11 cellular contexts compared by ENCODE assay signal in the genomic region with DNA sequence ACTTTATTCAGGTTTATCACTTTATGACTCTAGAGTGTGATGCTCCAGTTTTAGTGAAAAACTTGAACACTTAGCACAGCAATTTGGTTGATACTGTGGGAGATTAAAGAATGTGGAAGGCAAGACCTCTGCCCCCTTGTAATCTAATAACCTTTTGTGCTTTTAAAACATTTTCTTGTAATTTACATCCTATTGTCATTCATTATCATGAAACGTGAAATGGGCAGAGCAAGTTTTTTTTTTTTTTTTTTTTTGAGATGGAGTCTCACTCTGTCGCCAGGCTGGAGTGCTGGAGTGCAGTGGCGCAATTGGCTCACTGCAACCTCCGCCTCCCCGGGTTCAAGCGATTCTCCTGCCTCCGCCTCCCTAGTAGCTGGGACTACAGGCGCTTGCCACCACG. TPM values are rescaled to one million over a fixed set of nuclear protein-coding genes. Genes with fewer than 3 reads are reported as not detected.
A peak's percentile ranks its signal among the peaks of the same experiment; 100 is the strongest.
DNase-seq lines count a peak whose midpoint lies in the region; FAIRE-seq and TF ChIP-seq lines count a peak whose summit lies in the region.
"Had no signal": no experiment of that assay in that cellular context is flagged by ENCODE, and none has a peak within 500 bp of the region (broad histone marks: within the 10 kb centered on the region; RNA-seq: fewer than 3 reads in every experiment).

No MANE protein-coding gene starts in this region.

- DNase-seq in T-helper 2 cell treated with Interferon-gamma antibody and Interleukin-4, amounts not matched to agents 5 μg/mL and 100 μg/mL, for 36 hours (ENCODE audit: low spot score): no peak
- DNase-seq in T-helper 2 cell: no peak
- DNase-seq in fibroblast of the aortic adventitia (ENCODE audit: low read depth): no peak
- no peak for DNase-seq in spleen
- no peak for DNase-seq in urothelium cell line (ENCODE audit: low spot score)
- no peak for DNase-seq in glomerular visceral epithelial cell (ENCODE audit: extremely low spot score)
- DNase-seq in NCI-H146 (lab: John Stamatoyannopoulos, UW): no peak

- H3K9me3 Mint-ChIP-seq in T-helper 2 cell treated with Interferon-gamma antibody and Interleukin-4, amounts not matched to agents 5 μg/mL and 100 μg/mL, for 36 hours: no peaks in the 10 kb centered on the region

- FAIRE-seq in urothelium cell line (lab: Jason Lieb, UNC): no peak
- FAIRE-seq: bronchial epithelial cell had no signal

- intact Hi-C loops in spleen (cut with DNase I; ENCODE audit: low total_unique reads): no loop called here

- H3K27ac Mint-ChIP-seq in T-helper 2 cell treated with Interferon-gamma antibody and Interleukin-4, amounts not matched to agents 5 μg/mL and 100 μg/mL, for 36 hours: peak overlapping the region; percentile 99

- H3K4me3 Mint-ChIP-seq in T-helper 2 cell treated with Interferon-gamma antibody and Interleukin-4, amounts not matched to agents 5 μg/mL and 100 μg/mL, for 36 hours: peak overlapping the region; percentile 96

- peaks cover 0 to 45% (median 4%) of the 10 kb centered on the region in 6 donors for H3K36me3 ChIP-seq in spleen

- H3K4me1 ChIP-seq in spleen: peaks cover 9 to 80% (median 59%) of the 10 kb centered on the region in 6 donors

- H3K27ac ChIP-seq in spleen: peak overlapping the region in 4 of 8 donors; percentile 96 to 100 (median 99)

- H3K27me3 ChIP-seq in spleen (replicated peaks in 1 of 7): no peaks in the 10 kb centered on the region

- peaks cover 27% of the 10 kb centered on the region for H3K36me3 Mint-ChIP-seq in T-helper 2 cell treated with Interferon-gamma antibody and Interleukin-4, amounts not matched to agents 5 μg/mL and 100 μg/mL, for 36 hours (ENCODE audit: low read depth)

- TF ChIP-seq POLR2A in spleen (IDR thresholded peaks at IDR 0.05): no peak

- H3K9me3 ChIP-seq in spleen: no peaks in the 10 kb centered on the region

- no peak for TF ChIP-seq CTCF in WI38 (IDR thresholded peaks at IDR 0.05; ENCODE audit: low read depth, low read length)
- TF ChIP-seq CTCF in fibroblast of the aortic adventitia (IDR thresholded peaks at IDR 0.05; ENCODE audit: insufficient read depth, low read length): no peak
- TF ChIP-seq CTCF in spleen (IDR thresholded peaks at IDR 0.05 in 8 of 11, conservative IDR thresholded peaks at IDR 0.05 in 3 of 11): no peak

- no peaks in the 10 kb centered on the region for H3K27me3 Mint-ChIP-seq in T-helper 2 cell treated with Interferon-gamma antibody and Interleukin-4, amounts not matched to agents 5 μg/mL and 100 μg/mL, for 36 hours (ENCODE audit: low read depth)

- H3K4me1 Mint-ChIP-seq in T-helper 2 cell treated with Interferon-gamma antibody and Interleukin-4, amounts not matched to agents 5 μg/mL and 100 μg/mL, for 36 hours (ENCODE audit: low read depth): peaks cover 33% of the 10 kb centered on the region

- WGBS in spleen, 5 donors: 78 to 88% (median 82%) methylated on average over 9 of the region's 9 CpGs

- peak overlapping the region; percentile 99 for H3K4me3 ChIP-seq in WI38 (ENCODE audit: low read depth, low read length)
- H3K4me3 ChIP-seq in fibroblast of the aortic adventitia (ENCODE audit: low read depth, low read length): peak overlapping the region; percentile 99
- H3K4me3 ChIP-seq in spleen: peak overlapping the region in 6 of 8 donors; percentile 81 to 97 (median 90)

RNA-seq across cellular contexts. Expression of a gene that starts 1.8 kb away (rescaled TPM):
- total RNA-seq in fibroblast of the aortic adventitia (ENCODE audit: low replicate concordance) (70.9 and 77.3 TPM in 2 replicates), spleen (100 to 1,000 TPM in 2 of 7 donors, 10 to 100 TPM in 5; 73.2 to 117 (median 86.4) TPM)
- 100 to 1,000 TPM in 2 of 3 donors, 10 to 100 TPM in 1; 90.6 to 119 (median 117) TPM for polyA plus RNA-seq in spleen

RNA-seq across cellular contexts. Expression of a gene that starts 39.6 kb away (rescaled TPM):
- total RNA-seq in fibroblast of the aortic adventitia (ENCODE audit: low replicate concordance) (not detected in 2 replicates), spleen (1 to 10 TPM in 4 of 7 donors, under 1 TPM in 2, not detected in 1; 0.28 to 2.4 (median 1.6) TPM)
- polyA plus RNA-seq in spleen: 1 to 10 TPM in 1 of 3 donors, under 1 TPM in 2; 0.87 to 1.2 (median 0.89) TPM
- total RNA-seq: A172, bronchial epithelial cell, posterior vena cava had no signal

RNA-seq across cellular contexts. Expression of a gene that starts 46.2 kb away (rescaled TPM):
- 0.18 TPM in 1 of 2 replicates, not detected in the other for total RNA-seq in fibroblast of the aortic adventitia (ENCODE audit: low replicate concordance)
- total RNA-seq in spleen: 100 to 1,000 TPM in 3 of 7 donors, 10 to 100 TPM in 4; 72.6 to 273 (median 97.8) TPM
- 100 to 1,000 TPM; 114 to 179 (median 144) TPM for polyA plus RNA-seq in spleen
- total RNA-seq: A172, bronchial epithelial cell had no signal

RNA-seq across cellular contexts. Expression of a gene that starts 49.9 kb away (rescaled TPM):
- total RNA-seq in fibroblast of the aortic adventitia (ENCODE audit: low replicate concordance) (274 and 438 TPM in 2 replicates), spleen (100 to 1,000 TPM; 170 to 251 (median 219) TPM)
- 100 to 1,000 TPM; 114 to 147 (median 143) TPM for polyA plus RNA-seq in spleen

RNA-seq across cellular contexts. Expression of a gene that starts 51.4 kb away (rescaled TPM):
- total RNA-seq in fibroblast of the aortic adventitia (ENCODE audit: low replicate concordance): 0.99 and 1.8 TPM in 2 replicates
- total RNA-seq in spleen: 1 to 10 TPM; 1.1 to 3.2 (median 2.3) TPM
- polyA plus RNA-seq in spleen: 1 to 10 TPM in 1 of 3 donors, under 1 TPM in 2; 0.33 to 1.3 (median 0.99) TPM

Comparison
In these comparisons a context has a peak if more than half of its experiments do, and no peak if none do; other contexts are left out.
1. RNA of a gene that starts 46.2 kb away (total RNA-seq): 72.6 to 273 TPM in spleen; 0.18 TPM in fibroblast of the aortic adventitia; every median in the first group is over 10 times any median in the second.
2. Peak in every context shown above with its lines, with median percentiles within 50 percentile points of each other: H3K4me3 ChIP-seq.